Comparison of ENCODE assay signal across 12 cellular contexts in the genomic region with DNA sequence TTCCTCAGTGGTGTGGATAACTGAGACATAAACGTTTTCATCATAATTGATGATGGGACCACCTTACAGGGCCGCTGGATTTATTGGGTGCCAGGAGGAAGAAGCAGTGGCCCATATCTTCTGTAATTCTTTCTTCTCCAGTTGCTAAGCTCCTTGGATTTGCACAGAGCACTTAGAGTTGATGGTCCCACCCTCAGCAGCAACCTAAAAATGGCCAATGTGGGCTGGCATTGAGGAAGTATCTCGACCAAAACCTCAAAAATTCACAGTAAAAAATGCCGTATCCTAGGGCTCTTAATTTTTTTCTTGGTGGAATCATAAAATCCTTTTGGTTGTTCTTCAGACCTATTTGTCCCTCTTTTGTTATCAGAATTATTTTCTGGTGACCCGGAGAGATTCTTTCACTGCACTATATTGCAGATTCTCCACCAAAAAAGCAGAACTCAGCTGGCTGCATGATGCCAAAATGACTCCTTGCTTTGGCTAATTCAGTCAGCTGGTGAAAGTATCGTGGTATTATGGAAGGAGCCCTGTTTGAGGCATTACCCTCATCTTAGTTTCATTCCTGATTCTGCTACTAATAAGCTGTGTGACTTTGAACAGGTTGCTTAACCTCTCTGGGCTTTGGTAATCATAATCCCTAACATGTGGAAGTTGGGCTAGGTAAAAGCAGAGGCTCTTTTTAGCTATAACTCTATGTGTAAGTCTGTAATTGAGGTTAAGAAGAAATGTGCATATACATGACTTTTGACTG. TPM values are rescaled to one million over a fixed set of nuclear protein-coding genes. Genes with fewer than 3 reads are reported as not detected.
DNase-seq lines count a peak whose midpoint lies in the region; ATAC-seq and TF ChIP-seq lines count a peak whose summit lies in the region.
"Had no signal": no experiment of that assay in that cellular context is flagged by ENCODE, and none has a peak within 500 bp of the region (broad histone marks: within the 10 kb centered on the region; RNA-seq: fewer than 3 reads in every experiment).

No MANE protein-coding gene starts in this region.

- H2AK5ac ChIP-seq in IMR-90 (ENCODE audit: low read depth, low read length): peak overlapping the region; percentile 95

- peak overlapping the region; percentile 95 for H3K56ac ChIP-seq in IMR-90 (ENCODE audit: extremely low read depth, insufficient read depth, low read length)

- peaks cover 32% of the 10 kb centered on the region for H3K9me1 ChIP-seq in IMR-90 (ENCODE audit: insufficient read depth, low read length)

- no peak for TF ChIP-seq POLR2A in IMR-90 (IDR thresholded peaks at IDR 0.05; ENCODE audit: low read depth, low read length)

- H2BK20ac ChIP-seq in IMR-90 (ENCODE audit: low read depth, low read length): peak overlapping the region; percentile 72

- H3K27me3 Mint-ChIP-seq in chondrocyte (ENCODE audit: low read depth): no peaks in the 10 kb centered on the region
- peaks cover 7% of the 10 kb centered on the region for H3K27me3 Mint-ChIP-seq in activated CD8-positive, alpha-beta T cell treated with anti-CD3 and anti-CD28 coated beads for 36 hours

- no peak for TF ChIP-seq RAD21 in IMR-90 (IDR thresholded peaks at IDR 0.05; ENCODE audit: low read length)

- intact Hi-C loops in A673 (cut with micrococcal nuclease; ENCODE audit: unreplicated experiment) (no loop called here), IMR-90 (cut with micrococcal nuclease) (loop anchor here (2.0 kb wide), 1 partner anchor 16 kb away; no protein-coding TSS in a partner anchor)
- intact Hi-C loops in activated CD8-positive, alpha-beta T cell treated with anti-CD3 and anti-CD28 coated beads for 36 hours (cut with micrococcal nuclease): no loop called here

- peak overlapping the region; percentile 99 for H4K8ac ChIP-seq in IMR-90 (ENCODE audit: low read depth in 2 of 2, low read length in 2 of 2)

- peak overlapping the region; percentile 5 for H2AK9ac ChIP-seq in IMR-90 (replicated peaks; ENCODE audit: low read depth, low read length, poor library complexity)

- peak overlapping the region; percentile 8 for H3K27ac ChIP-seq in A673 (ENCODE audit: low read depth, low read length, poor library complexity, severe bottlenecking)
- peak overlapping the region; percentile 97 for H3K27ac ChIP-seq in IMR-90 (ENCODE audit: insufficient read depth, low read length)
- H3K27ac ChIP-seq: C4-2B had no signal

- H2AFZ ChIP-seq in IMR-90 (replicated peaks; ENCODE audit: low read length, poor library complexity): no peak overlapping the region

- BruUV-seq in A673 (replicated peaks; lab: Mats Ljungman, UMichigan): no TSS peak
- BruUV-seq in IMR-90 (replicated peaks; lab: Mats Ljungman, UMichigan): no TSS peak

- H3K4me1 ChIP-seq in A673 (ENCODE audit: insufficient read depth, low read length, poor library complexity, severe bottlenecking): peaks cover 94% of the 10 kb centered on the region
- peaks cover 58% of the 10 kb centered on the region for H3K4me1 ChIP-seq in IMR-90 (ENCODE audit: control insufficient read depth, insufficient read depth, low read length)

- peak overlapping the region; percentile 63 for H3K4me3 Mint-ChIP-seq in chondrocyte (ENCODE audit: unreplicated experiment)
- no peak overlapping the region for H3K4me3 Mint-ChIP-seq in activated CD8-positive, alpha-beta T cell treated with anti-CD3 and anti-CD28 coated beads for 36 hours
- H3K4me3 Mint-ChIP-seq: activated CD8-positive, alpha-beta T cell treated with anti-CD3 and anti-CD28 coated beads, Interleukin-2, amount 10 ng/mL, durations not matched to agents 7 days and 5 days; stimulated activated effector memory CD8-positive, alpha-beta T cell treated with anti-CD3 and anti-CD28 coated beads, Interleukin-12 subunit alpha, Interleukin-12 subunit beta, amount 100 ng/mL, for 72 hours had no signal

- peak overlapping the region; percentile 46 for H3K4me2 ChIP-seq in IMR-90 (ENCODE audit: low read depth, low read length)

- no peak for ATAC-seq in IMR-90 (ENCODE audit: low read depth)
- ATAC-seq in activated CD8-positive, alpha-beta T cell treated with anti-CD3 and anti-CD28 coated beads for 36 hours: no peak
- no peak for ATAC-seq in GM18519 (IDR thresholded peaks at IDR 0.05; ENCODE audit: low FRiP score, unreplicated experiment)
- ATAC-seq: activated CD8-positive, alpha-beta T cell treated with anti-CD3 and anti-CD28 coated beads, Interleukin-2, amount 10 ng/mL, durations not matched to agents 7 days and 5 days; stimulated activated effector memory CD8-positive, alpha-beta T cell treated with anti-CD3 and anti-CD28 coated beads, Interleukin-12 subunit alpha, Interleukin-12 subunit beta, amount 100 ng/mL, for 72 hours had no signal

- WGBS in IMR-90 (ENCODE audit: extremely low coverage in 2 of 2, insufficient read length in 1 of 2), 2 experiments: no CpG with 5 or more reads among the region's 6 CpGs

- peaks cover 26 to 86% of the 10 kb centered on the region in 2 experiments for H3K79me1 ChIP-seq in IMR-90 (ENCODE audit: low read depth in 1 of 2, low read length in 2 of 2)

- DNase-seq in A673 (ENCODE audit: low spot score) (no peak), IMR-90 (no peak), chondrocyte (ENCODE audit: low spot score) (no peak), myocyte (ENCODE audit: low read depth) (peak; percentile 46), NCI-H2196 (lab: John Stamatoyannopoulos, UW; ENCODE audit: unreplicated experiment) (no peak), RPMI8226 (no peak)
- no peak for DNase-seq in activated CD8-positive, alpha-beta T cell treated with anti-CD3 and anti-CD28 coated beads for 36 hours
- DNase-seq: activated CD8-positive, alpha-beta T cell treated with anti-CD3 and anti-CD28 coated beads, Interleukin-2, amount 10 ng/mL, durations not matched to agents 7 days and 5 days; erythroblast had no signal

- H2BK5ac ChIP-seq in IMR-90 (ENCODE audit: low read depth, low read length, poor library complexity, severe bottlenecking): peak overlapping the region; percentile 96

- H2BK120ac ChIP-seq in IMR-90 (ENCODE audit: low read depth, low read length): peak overlapping the region; percentile 99

- H3K4me3 ChIP-seq in A673 (ENCODE audit: low read depth, low read length, poor library complexity, severe bottlenecking) (no peak overlapping the region), IMR-90 (ENCODE audit: insufficient read depth, low read depth, low read length) (no peak overlapping the region)

- peak overlapping the region; percentile 100 for H3K18ac ChIP-seq in IMR-90 (ENCODE audit: low read depth, low read length)

- POLR2A ChIA-PET in A673 (lab: Charles Lee; ENCODE audit: low non-redundant PET) (no interaction called here), IMR-90 (lab: Charles Lee; ENCODE audit: unreplicated experiment) (interaction anchor here (0.6 to 2.2 kb wide), 2 partner anchors 10 to 82 kb away, joined by 8 to 25 read pairs; no protein-coding TSS in a partner anchor)
- POLR2A ChIA-PET in activated CD8-positive, alpha-beta T cell treated with anti-CD3 and anti-CD28 coated beads for 36 hours (lab: Charles Lee): no interaction called here

- no peaks in the 10 kb centered on the region for H3K9me3 Mint-ChIP-seq in chondrocyte (ENCODE audit: low read depth)
- H3K9me3 Mint-ChIP-seq in activated CD8-positive, alpha-beta T cell treated with anti-CD3 and anti-CD28 coated beads for 36 hours: no peaks in the 10 kb centered on the region
- H3K9me3 Mint-ChIP-seq: stimulated activated effector memory CD8-positive, alpha-beta T cell treated with anti-CD3 and anti-CD28 coated beads, Interleukin-12 subunit alpha, Interleukin-12 subunit beta, amount 100 ng/mL, for 72 hours had no signal

- CTCF ChIA-PET in A673 (lab: Charles Lee) (interaction anchor here (1.2 kb wide), 1 partner anchor 18 kb away, joined by 3 read pairs; no protein-coding TSS in a partner anchor), IMR-90 (lab: Yijun Ruan, JAX) (interaction anchor here (0.7 to 1.5 kb wide), 4 partner anchors 9 to 29 kb away, joined by 3 to 8 read pairs (median 3); no protein-coding TSS in a partner anchor)
- CTCF ChIA-PET in activated CD8-positive, alpha-beta T cell treated with anti-CD3 and anti-CD28 coated beads for 36 hours (lab: Charles Lee): interaction anchor here (0.9 to 1.2 kb wide), 3 partner anchors 17 to 102 kb away, joined by 3 read pairs; no protein-coding TSS in a partner anchor

- H3K9ac ChIP-seq in IMR-90 (ENCODE audit: low read depth, low read length): peak overlapping the region; percentile 63

- H3K36me3 ChIP-seq in A673 (ENCODE audit: insufficient read depth, low read length, poor library complexity, severe bottlenecking): peaks cover 5% of the 10 kb centered on the region
- peaks cover 8% of the 10 kb centered on the region for H3K36me3 ChIP-seq in IMR-90 (ENCODE audit: control insufficient read depth, insufficient read depth, low read length)

- in situ Hi-C loops in IMR-90 (cut with MboI; ENCODE audit: low sequenced_read_pairs): no loop called here

- H3K23ac ChIP-seq in IMR-90 (ENCODE audit: low read depth, low read length): peak overlapping the region; percentile 90

- H3K27me3 ChIP-seq in A673 (replicated peaks; ENCODE audit: insufficient read depth, low read depth, low read length, poor library complexity) (no peaks in the 10 kb centered on the region), IMR-90 (ENCODE audit: control insufficient read depth, insufficient read depth, low read length) (no peaks in the 10 kb centered on the region)

- peak overlapping the region; percentile 98 for H3K27ac Mint-ChIP-seq in chondrocyte (ENCODE audit: unreplicated experiment)
- no peak overlapping the region for H3K27ac Mint-ChIP-seq in activated CD8-positive, alpha-beta T cell treated with anti-CD3 and anti-CD28 coated beads for 36 hours
- H3K27ac Mint-ChIP-seq: activated CD8-positive, alpha-beta T cell treated with anti-CD3 and anti-CD28 coated beads, Interleukin-2, amount 10 ng/mL, durations not matched to agents 7 days and 5 days; stimulated activated effector memory CD8-positive, alpha-beta T cell treated with anti-CD3 and anti-CD28 coated beads, Interleukin-12 subunit alpha, Interleukin-12 subunit beta, amount 100 ng/mL, for 72 hours had no signal

- peak overlapping the region; percentile 97 for H3K14ac ChIP-seq in IMR-90 (replicated peaks; ENCODE audit: low read depth, low read length)

- H3K4ac ChIP-seq in IMR-90 (ENCODE audit: low read depth, low read length): peak overlapping the region; percentile 99

- H3K9me3 ChIP-seq in A673 (ENCODE audit: low read depth, low read length, poor library complexity, severe bottlenecking) (no peaks in the 10 kb centered on the region), IMR-90 (ENCODE audit: control insufficient read depth, insufficient read depth, low read length) (no peaks in the 10 kb centered on the region)

- peak overlapping the region; percentile 65 for H4K5ac ChIP-seq in IMR-90 (ENCODE audit: low read depth, low read length)

- peak overlapping the region; percentile 77 for H4K91ac ChIP-seq in IMR-90 (ENCODE audit: insufficient read depth, low read depth, low read length)

- peak overlapping the region; percentile 75; the same call in 2 of the 3 replicates for H2BK15ac ChIP-seq in IMR-90 (ENCODE audit: low read depth, low read length)

- TF ChIP-seq CTCF in A673 (conservative IDR thresholded peaks at IDR 0.05; ENCODE audit: low read depth, low read length): no peak
- no peak for TF ChIP-seq CTCF in IMR-90 (conservative IDR thresholded peaks at IDR 0.05; ENCODE audit: low read depth, low read length)
- TF ChIP-seq CTCF in chondrocyte (IDR thresholded peaks at IDR 0.05): no peak
- no peak for TF ChIP-seq CTCF in activated CD8-positive, alpha-beta T cell treated with anti-CD3 and anti-CD28 coated beads for 36 hours (IDR thresholded peaks at IDR 0.05)

- H3K4me1 Mint-ChIP-seq in chondrocyte (ENCODE audit: low read depth): peaks cover 98% of the 10 kb centered on the region
- no peaks in the 10 kb centered on the region for H3K4me1 Mint-ChIP-seq in activated CD8-positive, alpha-beta T cell treated with anti-CD3 and anti-CD28 coated beads for 36 hours (ENCODE audit: low read depth)
- H3K4me1 Mint-ChIP-seq: stimulated activated effector memory CD8-positive, alpha-beta T cell treated with anti-CD3 and anti-CD28 coated beads, Interleukin-12 subunit alpha, Interleukin-12 subunit beta, amount 100 ng/mL, for 72 hours had no signal

- H3K36me3 Mint-ChIP-seq in chondrocyte (ENCODE audit: low read depth): peaks cover 3% of the 10 kb centered on the region
- no peaks in the 10 kb centered on the region for H3K36me3 Mint-ChIP-seq in activated CD8-positive, alpha-beta T cell treated with anti-CD3 and anti-CD28 coated beads for 36 hours (ENCODE audit: low read depth)
- H3K36me3 Mint-ChIP-seq: stimulated activated effector memory CD8-positive, alpha-beta T cell treated with anti-CD3 and anti-CD28 coated beads, Interleukin-12 subunit alpha, Interleukin-12 subunit beta, amount 100 ng/mL, for 72 hours had no signal

- dilution Hi-C loops in IMR-90 (cut with HindIII; ENCODE audit: low sequenced_read_pairs, unreplicated experiment): no loop called here

- H4K20me1 ChIP-seq in IMR-90 (ENCODE audit: insufficient read depth, low read length): peaks cover under 1% of the 10 kb centered on the region; the same call in 1 of the 2 replicates

RNA-seq across cellular contexts. Expression of a gene that starts 27.6 kb away (rescaled TPM):
- total RNA-seq in A673 (2021) (187 and 211 TPM in 2 replicates), IMR-90 (2012; rRNA removed) (61.9 and 64.7 TPM in 2 replicates), chondrocyte (159 to 166 TPM (median 165 TPM) in 3 replicates), myocyte (41.8 and 50.2 TPM in 2 replicates)
- 58.1 and 64.6 TPM in 2 replicates for polyA plus RNA-seq in IMR-90 (2012; rRNA removed)
- 38.9 and 51.3 TPM in 2 replicates for polyA plus RNA-seq in IMR-90 (2012; cell fraction: cytosol; rRNA removed)
- 85.2 and 89.7 TPM in 2 replicates for polyA plus RNA-seq in IMR-90 (2012; cell fraction: nucleus; rRNA removed; ENCODE audit: low replicate concordance)
- 118 TPM for polyA plus RNA-seq in myocyte (2012)
- under 1 TPM; 0.11 to 0.16 TPM for total RNA-seq in activated CD8-positive, alpha-beta T cell treated with anti-CD3 and anti-CD28 coated beads for 36 hours
- total RNA-seq: activated CD8-positive, alpha-beta T cell treated with anti-CD3 and anti-CD28 coated beads, Interleukin-2, amount 10 ng/mL, durations not matched to agents 7 days and 5 days had no signal

Comparison
In these comparisons a context has a peak if more than half of its experiments do, and no peak if none do; other contexts are left out.
1. RNA of a gene that starts 27.6 kb away (total RNA-seq): 187 to 211 TPM in A673, 159 to 166 TPM in chondrocyte, 61.9 to 64.7 TPM in IMR-90 and 41.8 to 50.2 TPM in myocyte; 0.11 to 0.16 TPM in activated CD8-positive, alpha-beta T cell treated with anti-CD3 and anti-CD28 coated beads for 36 hours; every median in the first group is over 10 times any median in the second.